Comparison of ENCODE assay signal across 22 cellular contexts in genomic region chr22:20201837-20202392, GRCh38. TPM values are rescaled to one million over a fixed set of nuclear protein-coding genes. Genes with fewer than 3 reads are reported as not detected.
"Had no signal": no experiment of that assay in that cellular context is flagged by ENCODE, and none has a peak within 500 bp of the region (broad histone marks: within the 10 kb centered on the region; RNA-seq: fewer than 3 reads in every experiment).

No MANE protein-coding gene starts in this region.

- H3K9ac ChIP-seq: KMS-11 had no signal

- H3K4me2 ChIP-seq: KMS-11 had no signal

- H3K27ac ChIP-seq: KMS-11 had no signal

- ATAC-seq: SK-N-SH treated with all-trans-retinoic acid at 6 μM for 48 hours had no signal

- FAIRE-seq: RCC 7860 had no signal

- DNase-seq: IMR-90, Kasumi-1, MM.1S, NCI-H1092 treated with DMSO at 0.1 percent for 48 hours, NCI-H1436, NCI-H187, NCI-H2029, NCI-H2081 treated with DMSO at 0.1 percent for 48 hours, NCI-H2171, NCI-H226, NCI-H446, NCI-H510A, NCI-H524 treated with DMSO at 0.1 percent for 48 hours, NCI-H69, NCI-H774, Right ventricle myocardium superior, RPMI8226, SIG-M5 had no signal

RNA-seq across cellular contexts. Expression of gene CCDC188, which starts 51.1 kb away (rescaled TPM):
- total RNA-seq: IMR-90, SK-MEL-5 had no signal
